Comparison of ENCODE assay signal across 13 cellular contexts in the genomic region with DNA sequence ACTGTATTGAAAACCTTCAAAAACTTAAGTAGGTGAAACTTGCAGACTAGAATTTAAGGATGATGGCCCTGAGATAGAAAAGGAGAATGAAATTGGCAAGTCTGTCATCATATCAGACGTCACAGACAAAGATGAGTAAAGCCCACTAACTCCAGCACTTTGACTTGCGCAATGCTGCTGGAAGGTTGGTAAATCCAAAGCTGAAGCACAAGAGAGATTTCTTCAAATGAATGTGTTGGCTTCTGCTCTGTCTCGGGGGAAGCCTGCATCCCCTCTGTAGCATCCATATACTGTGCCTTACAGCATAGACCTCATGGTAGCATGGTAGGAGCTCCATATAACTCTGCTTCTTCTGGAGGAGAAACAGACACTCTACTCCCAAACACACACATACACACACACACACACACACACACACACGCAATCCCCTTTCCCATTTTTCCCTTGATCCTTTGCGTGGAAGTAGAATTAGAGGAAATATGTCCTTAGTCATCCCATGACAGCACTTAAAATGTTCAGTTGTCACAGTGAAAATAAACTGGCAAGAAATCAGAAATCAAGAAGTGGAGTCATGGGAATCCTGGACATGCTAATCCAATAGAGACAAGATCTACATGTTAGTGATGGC.
A peak's percentile ranks its signal among the peaks of the same experiment; 100 is the strongest.
DNase-seq lines count a peak whose midpoint lies in the region; ATAC-seq and TF ChIP-seq lines count a peak whose summit lies in the region.
"Had no signal": no experiment of that assay in that cellular context is flagged by ENCODE, and none has a peak within 500 bp of the region (broad histone marks: within the 10 kb centered on the region; RNA-seq: fewer than 3 reads in every experiment).

No MANE protein-coding gene starts in this region.

- ATAC-seq in natural killer cell: no peak

- no peaks in the 10 kb centered on the region for H3K36me3 ChIP-seq in brain microvascular endothelial cell (replicated peaks)

- peaks cover 8% of the 10 kb centered on the region for H3K36me3 Mint-ChIP-seq in natural killer cell

- intact Hi-C loops in natural killer cell (cut with micrococcal nuclease): no loop called here

- H3K27ac Mint-ChIP-seq in natural killer cell: peak overlapping the region; percentile 11 to 30
- H3K27ac Mint-ChIP-seq: nephron progenitor cell had no signal

- TF ChIP-seq CTCF in brain microvascular endothelial cell (IDR thresholded peaks at IDR 0.05; ENCODE audit: low read depth, low read length, missing control alignments) (no peak), natural killer cell (IDR thresholded peaks at IDR 0.05) (no peak)

- H3K27me3 Mint-ChIP-seq in natural killer cell (ENCODE audit: low read depth in 2 of 2): no peaks in the 10 kb centered on the region

- H3K4me3 Mint-ChIP-seq in natural killer cell: no peak overlapping the region
- H3K4me3 Mint-ChIP-seq: nephron progenitor cell had no signal

- H3K27ac ChIP-seq in brain microvascular endothelial cell: no peak overlapping the region
- H3K27ac ChIP-seq: C4-2B had no signal

- no peak overlapping the region for H3K4me3 ChIP-seq in brain microvascular endothelial cell (ENCODE audit: low read depth, low read length)

- no peaks in the 10 kb centered on the region for H3K27me3 ChIP-seq in brain microvascular endothelial cell (replicated peaks)

- H3K9me3 Mint-ChIP-seq in natural killer cell: no peaks in the 10 kb centered on the region
- H3K9me3 Mint-ChIP-seq: nephron progenitor cell had no signal

- in situ Hi-C loops in brain microvascular endothelial cell (cut with HindIII; ENCODE audit: low pct_ligation_motif_present, low sequenced_read_pairs): no loop called here

- DNase-seq in AG20443 (ENCODE audit: low spot score) (peak; percentile 58), LHCN-M2 (ENCODE audit: low read depth) (peak; percentile 86), brain microvascular endothelial cell (peak; percentile 52), natural killer cell (no peak), NCI-H1930 (lab: John Stamatoyannopoulos, UW) (no peak), NCI-H345 treated with DMSO at 0.1 percent for 48 hours (lab: John Stamatoyannopoulos, UW; ENCODE audit: unreplicated experiment) (no peak)
- no peak for DNase-seq in activated effector memory CD4-positive, alpha-beta T cell treated with Interleukin-2 at 50 U/mL for 16 hours
- no peak for DNase-seq in activated CD4-positive, alpha-beta T cell treated with anti-CD3 and anti-CD28 coated beads for 4 hours
- DNase-seq: activated CD4-positive, alpha-beta T cell treated with anti-CD3 and anti-CD28 coated beads for 1 hour; kidney; NCI-H524; nephron progenitor cell had no signal

- H3K4me1 Mint-ChIP-seq in natural killer cell: peaks cover 41 to 48% of the 10 kb centered on the region in 2 donors
- H3K4me1 Mint-ChIP-seq: nephron progenitor cell had no signal

Comparison
In these comparisons a context has a peak if more than half of its experiments do, and no peak if none do; other contexts are left out.
1. DNase-seq: peak in AG20443 (single experiment), LHCN-M2 (single experiment) and brain microvascular endothelial cell (single experiment); none in natural killer cell (single experiment), NCI-H1930 (0 of 2), activated effector memory CD4-positive, alpha-beta T cell treated with Interleukin-2 at 50 U/mL for 16 hours (single experiment), activated CD4-positive, alpha-beta T cell treated with anti-CD3 and anti-CD28 coated beads for 4 hours (0 of 2) and NCI-H345 treated with DMSO at 0.1 percent for 48 hours (single experiment).